Comparison of ENCODE assay signal across 8 cellular contexts in genomic region chr3:119810018-119810435, GRCh38. TPM values are rescaled to one million over a fixed set of nuclear protein-coding genes. Genes with fewer than 3 reads are reported as not detected.
DNase-seq lines count a peak whose midpoint lies in the region; ATAC-seq and TF ChIP-seq lines count a peak whose summit lies in the region.

No MANE protein-coding gene starts in this region.

- H3K4me3 Mint-ChIP-seq in MCF 10A (ENCODE audit: unreplicated experiment) (no peak overlapping the region), WTC11 (peak overlapping the region; percentile 79)
- H3K4me3 Mint-ChIP-seq in central memory CD8-positive, alpha-beta T cell, result peak overlapping the region; percentile 88

- peak overlapping the region; percentile 39 to 67 (median 53) for H3K4me3 ChIP-seq in breast epithelium

- no peak for TF ChIP-seq CTCF in breast epithelium (IDR thresholded peaks at IDR 0.05)
- no peak for TF ChIP-seq CTCF in MCF 10A (IDR thresholded peaks at IDR 0.05; ENCODE audit: unreplicated experiment)
- TF ChIP-seq CTCF in WTC11 (IDR thresholded peaks at IDR 0.05), result no peak

- DNase-seq in breast epithelium (ENCODE audit: low spot score in 2 of 2) (peak in 1 of 2 donors; percentile 19), MCF 10A (ENCODE audit: unreplicated experiment) (no peak), WTC11 (ENCODE audit: low spot score) (peak; percentile 34), mucosa of gallbladder (ENCODE audit: low spot score) (peak; percentile 17), cerebellar nuclear complex (lab: John Stamatoyannopoulos, UW) (no peak)
- DNase-seq in central memory CD8-positive, alpha-beta T cell (ENCODE audit: low spot score in 2 of 2), result peak in 1 of 2 donors; percentile 20
- peak; percentile 63 for DNase-seq in stimulated activated naive CD8-positive, alpha-beta T cell treated with anti-CD3 and anti-CD28 coated beads, Interleukin-15, Interleukin-2, amounts not matched to agents 100 U/mL and 50 U/mL, for 24 hours

- H3K27ac Mint-ChIP-seq in MCF 10A (ENCODE audit: low read depth, unreplicated experiment), result no peak overlapping the region
- no peak overlapping the region for H3K27ac Mint-ChIP-seq in WTC11
- peak overlapping the region; percentile 87 for H3K27ac Mint-ChIP-seq in central memory CD8-positive, alpha-beta T cell (ENCODE audit: low read depth)

- POLR2A ChIA-PET in MCF 10A (lab: Yijun Ruan, JAX), result interaction anchor here (0.6 kb wide), 1 partner anchor 52 kb away, joined by 3 read pairs; no protein-coding TSS in a partner anchor
- POLR2A ChIA-PET in WTC11 (lab: Charles Lee), result no interaction called here

- H3K9me3 Mint-ChIP-seq in MCF 10A (ENCODE audit: unreplicated experiment) (no peaks in the 10 kb centered on the region), WTC11 (no peaks in the 10 kb centered on the region)
- H3K9me3 Mint-ChIP-seq in central memory CD8-positive, alpha-beta T cell, result no peaks in the 10 kb centered on the region

- no peaks in the 10 kb centered on the region for H3K36me3 ChIP-seq in breast epithelium

- H3K4me1 ChIP-seq in breast epithelium, result no peaks in the 10 kb centered on the region

- no peaks in the 10 kb centered on the region for H3K4me1 Mint-ChIP-seq in MCF 10A (ENCODE audit: insufficient read depth, unreplicated experiment)
- H3K4me1 Mint-ChIP-seq in WTC11, result peaks cover 13% of the 10 kb centered on the region
- H3K4me1 Mint-ChIP-seq in central memory CD8-positive, alpha-beta T cell, result peaks cover 12% of the 10 kb centered on the region

- no peaks in the 10 kb centered on the region for H3K9me3 ChIP-seq in breast epithelium

- intact Hi-C loops in breast epithelium (cut with DNase I; ENCODE audit: low total_unique reads), result no loop called here
- intact Hi-C loops in MCF 10A (cut with micrococcal nuclease), result no loop called here

- no TSS peak for BruUV-seq in MCF 10A (replicated peaks; lab: Mats Ljungman, UMichigan)

- peaks cover 0 to 4% of the 10 kb centered on the region in 2 donors for H3K27me3 ChIP-seq in breast epithelium

- H3K27ac ChIP-seq in breast epithelium, result no peak overlapping the region

- TF ChIP-seq POLR2A in breast epithelium (IDR thresholded peaks at IDR 0.05), result no peak

- H3K36me3 Mint-ChIP-seq in MCF 10A (ENCODE audit: insufficient read depth, unreplicated experiment) (no peaks in the 10 kb centered on the region), WTC11 (no peaks in the 10 kb centered on the region)
- H3K36me3 Mint-ChIP-seq in central memory CD8-positive, alpha-beta T cell (ENCODE audit: insufficient read depth), result peaks cover 4% of the 10 kb centered on the region

- CTCF ChIA-PET in MCF 10A (lab: Yijun Ruan, JAX) (interaction anchor here (0.7 kb wide), 1 partner anchor 8 kb away, joined by 3 read pairs; no protein-coding TSS in a partner anchor), WTC11 (lab: Charles Lee) (interaction anchor here (0.8 to 1.2 kb wide), 3 partner anchors 9 to 67 kb away, joined by 4 to 5 read pairs (median 4); no protein-coding TSS in a partner anchor)

- peaks cover 25% of the 10 kb centered on the region for H3K27me3 Mint-ChIP-seq in MCF 10A (ENCODE audit: insufficient read depth, unreplicated experiment)
- peaks cover 23% of the 10 kb centered on the region for H3K27me3 Mint-ChIP-seq in WTC11 (ENCODE audit: low read depth)
- H3K27me3 Mint-ChIP-seq in central memory CD8-positive, alpha-beta T cell, result no peaks in the 10 kb centered on the region

- ATAC-seq in HG03064 (IDR thresholded peaks at IDR 0.05; ENCODE audit: low read depth, unreplicated experiment), result peak; percentile 85
- peak; percentile 62 for ATAC-seq in WTC11
- peak; percentile 80 for ATAC-seq in central memory CD8-positive, alpha-beta T cell (replicated peaks; ENCODE audit: extremely low read depth, poor library complexity, severe bottlenecking)
- peak; percentile 75 for ATAC-seq in stimulated activated naive CD8-positive, alpha-beta T cell treated with anti-CD3 and anti-CD28 coated beads, Interleukin-15, Interleukin-2, amounts not matched to agents 100 U/mL and 50 U/mL, for 24 hours

TF ChIP-seq in WTC11, 78 proteins besides CTCF, POLR2A, EP300 and RAD21 (continues in another document):
- no peak for TF ChIP-seq GRHL2 (CRISPR knock-in tag; IDR thresholded peaks at IDR 0.05; ENCODE audit: insufficient replicate concordance, severe bottlenecking)
- TF ChIP-seq PREB (CRISPR knock-in tag; IDR thresholded peaks at IDR 0.05; ENCODE audit: borderline replicate concordance), result no peak
- TF ChIP-seq, protein P1, sequence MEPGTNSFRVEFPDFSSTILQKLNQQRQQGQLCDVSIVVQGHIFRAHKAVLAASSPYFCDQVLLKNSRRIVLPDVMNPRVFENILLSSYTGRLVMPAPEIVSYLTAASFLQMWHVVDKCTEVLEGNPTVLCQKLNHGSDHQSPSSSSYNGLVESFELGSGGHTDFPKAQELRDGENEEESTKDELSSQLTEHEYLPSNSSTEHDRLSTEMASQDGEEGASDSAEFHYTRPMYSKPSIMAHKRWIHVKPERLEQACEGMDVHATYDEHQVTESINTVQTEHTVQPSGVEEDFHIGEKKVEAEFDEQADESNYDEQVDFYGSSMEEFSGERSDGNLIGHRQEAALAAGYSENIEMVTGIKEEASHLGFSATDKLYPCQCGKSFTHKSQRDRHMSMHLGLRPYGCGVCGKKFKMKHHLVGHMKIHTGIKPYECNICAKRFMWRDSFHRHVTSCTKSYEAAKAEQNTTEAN (CRISPR knock-in tag; IDR thresholded peaks at IDR 0.05), result peak; percentile 96
- no peak for TF ChIP-seq ELF4 (CRISPR knock-in tag; IDR thresholded peaks at IDR 0.05; ENCODE audit: low read depth)
- TF ChIP-seq ZNF121 (CRISPR knock-in tag; IDR thresholded peaks at IDR 0.05), result no peak
- TF ChIP-seq ZNF317 (CRISPR knock-in tag; IDR thresholded peaks at IDR 0.05; ENCODE audit: borderline replicate concordance, low read depth), result no peak
- peak; percentile 61 for TF ChIP-seq MAX (CRISPR knock-in tag; IDR thresholded peaks at IDR 0.05)
- no peak for TF ChIP-seq ESRRA (CRISPR knock-in tag; IDR thresholded peaks at IDR 0.05; ENCODE audit: borderline replicate concordance)
- TF ChIP-seq, protein P2, sequence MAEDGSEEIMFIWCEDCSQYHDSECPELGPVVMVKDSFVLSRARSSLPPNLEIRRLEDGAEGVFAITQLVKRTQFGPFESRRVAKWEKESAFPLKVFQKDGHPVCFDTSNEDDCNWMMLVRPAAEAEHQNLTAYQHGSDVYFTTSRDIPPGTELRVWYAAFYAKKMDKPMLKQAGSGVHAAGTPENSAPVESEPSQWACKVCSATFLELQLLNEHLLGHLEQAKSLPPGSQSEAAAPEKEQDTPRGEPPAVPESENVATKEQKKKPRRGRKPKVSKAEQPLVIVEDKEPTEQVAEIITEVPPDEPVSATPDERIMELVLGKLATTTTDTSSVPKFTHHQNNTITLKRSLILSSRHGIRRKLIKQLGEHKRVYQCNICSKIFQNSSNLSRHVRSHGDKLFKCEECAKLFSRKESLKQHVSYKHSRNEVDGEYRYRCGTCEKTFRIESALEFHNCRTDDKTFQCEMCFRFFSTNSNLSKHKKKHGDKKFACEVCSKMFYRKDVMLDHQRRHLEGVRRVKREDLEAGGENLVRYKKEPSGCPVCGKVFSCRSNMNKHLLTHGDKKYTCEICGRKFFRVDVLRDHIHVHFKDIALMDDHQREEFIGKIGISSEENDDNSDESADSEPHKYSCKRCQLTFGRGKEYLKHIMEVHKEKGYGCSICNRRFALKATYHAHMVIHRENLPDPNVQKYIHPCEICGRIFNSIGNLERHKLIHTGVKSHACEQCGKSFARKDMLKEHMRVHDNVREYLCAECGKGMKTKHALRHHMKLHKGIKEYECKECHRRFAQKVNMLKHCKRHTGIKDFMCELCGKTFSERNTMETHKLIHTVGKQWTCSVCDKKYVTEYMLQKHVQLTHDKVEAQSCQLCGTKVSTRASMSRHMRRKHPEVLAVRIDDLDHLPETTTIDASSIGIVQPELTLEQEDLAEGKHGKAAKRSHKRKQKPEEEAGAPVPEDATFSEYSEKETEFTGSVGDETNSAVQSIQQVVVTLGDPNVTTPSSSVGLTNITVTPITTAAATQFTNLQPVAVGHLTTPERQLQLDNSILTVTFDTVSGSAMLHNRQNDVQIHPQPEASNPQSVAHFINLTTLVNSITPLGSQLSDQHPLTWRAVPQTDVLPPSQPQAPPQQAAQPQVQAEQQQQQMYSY (CRISPR knock-in tag; IDR thresholded peaks at IDR 0.05), result peak; percentile 57
- no peak for TF ChIP-seq MLX (CRISPR knock-in tag; IDR thresholded peaks at IDR 0.05)
- no peak for TF ChIP-seq EMX1 (CRISPR knock-in tag; IDR thresholded peaks at IDR 0.05)

RNA-seq across cellular contexts. Expression of gene NR1I2, which starts 28.1 kb away (rescaled TPM):
- total RNA-seq in breast epithelium, result under 1 TPM; 0.29 to 0.98 (median 0.32) TPM
- not detected in 2 replicates for total RNA-seq in MCF 10A (2022)
- total RNA-seq in WTC11 (2021), result 1.7 to 2.8 TPM (median 2.7 TPM) in 3 replicates
- total RNA-seq in mucosa of gallbladder, result 106 TPM

Comparison
In these comparisons a context has a peak if more than half of its experiments do, and no peak if none do; other contexts are left out.
1. DNase-seq: peak in WTC11 (single experiment), mucosa of gallbladder (single experiment) and stimulated activated naive CD8-positive, alpha-beta T cell treated with anti-CD3 and anti-CD28 coated beads, Interleukin-15, Interleukin-2, amounts not matched to agents 100 U/mL and 50 U/mL, for 24 hours (single experiment); none in MCF 10A (single experiment) and cerebellar nuclear complex (0 of 2).
2. RNA of gene NR1I2, which starts 28.1 kb away (total RNA-seq): 106 TPM in mucosa of gallbladder (single experiment); 1.7 to 2.8 TPM in WTC11, 0.29 to 0.98 TPM in breast epithelium and not detected in MCF 10A; every median in the first group is over 10 times any median in the second.
3. Peak in every context shown above with its lines, with median percentiles within 50 percentile points of each other: ATAC-seq.